In genomic region chr6:148343383-148343782, GRCh38 we compare ENCODE assay signal across 9 cellular contexts. TPM values are rescaled to one million over a fixed set of nuclear protein-coding genes. Genes with fewer than 3 reads are reported as not detected.
DNase-seq lines count a peak whose midpoint lies in the region; ATAC-seq, FAIRE-seq and TF ChIP-seq lines count a peak whose summit lies in the region.
"Had no signal": no experiment of that assay in that cellular context is flagged by ENCODE, and none has a peak within 500 bp of the region (broad histone marks: within the 10 kb centered on the region; RNA-seq: fewer than 3 reads in every experiment).

No MANE protein-coding gene starts in this region.

- H3K4me3 Mint-ChIP-seq in activated T-cell treated with anti-CD3 and anti-CD28 coated beads, Interleukin-2, amount 50 U/mL, for 72 hours, result peak overlapping the region; percentile 15 to 60
- H3K4me3 Mint-ChIP-seq in memory B cell, result peak overlapping the region; percentile 4
- peak overlapping the region; percentile 85 for H3K4me3 Mint-ChIP-seq in type B pancreatic cell

- FAIRE-seq in HTR-8/SVneo (lab: Jason Lieb, UNC), result no peak

- TF ChIP-seq CTCF in cardiac fibroblast (IDR thresholded peaks at IDR 0.05; ENCODE audit: low read depth, low read length) (peak; percentile 20), type B pancreatic cell (conservative IDR thresholded peaks at IDR 0.05) (peak; percentile 63)

- peaks cover 52% of the 10 kb centered on the region for H3K27me3 Mint-ChIP-seq in activated T-cell treated with anti-CD3 and anti-CD28 coated beads, Interleukin-2, amount 50 U/mL, for 72 hours (ENCODE audit: low read depth)
- peaks cover 6% of the 10 kb centered on the region for H3K27me3 Mint-ChIP-seq in memory B cell
- no peaks in the 10 kb centered on the region for H3K27me3 Mint-ChIP-seq in type B pancreatic cell

- H3K9me3 Mint-ChIP-seq in activated T-cell treated with anti-CD3 and anti-CD28 coated beads, Interleukin-2, amount 50 U/mL, for 72 hours, result no peaks in the 10 kb centered on the region
- H3K9me3 Mint-ChIP-seq in memory B cell (no peaks in the 10 kb centered on the region), type B pancreatic cell (no peaks in the 10 kb centered on the region)

- H3K4me3 ChIP-seq in cardiac fibroblast (replicated peaks in 1 of 2; ENCODE audit: low read depth in 2 of 2, low read length in 2 of 2), result peak overlapping the region; percentile 79 to 83

- no peak for DNase-seq in activated T-cell treated with anti-CD3 and anti-CD28 coated beads, Interleukin-2, amount 50 U/mL, for 72 hours
- no peak for DNase-seq in activated T-cell treated with anti-CD3 and anti-CD28 coated beads, Interleukin-2, amount 50 U/mL, for 1 hour
- DNase-seq in cardiac fibroblast (ENCODE audit: low read depth in 2 of 2) (peak; percentile 32 to 48), memory B cell (ENCODE audit: low spot score in 2 of 2) (no peak), type B pancreatic cell (ENCODE audit: extremely low spot score, unreplicated experiment) (no peak), HTR-8/SVneo (ENCODE audit: insufficient read length, low spot score) (no peak)
- DNase-seq: T1000 had no signal

- H3K27ac Mint-ChIP-seq in activated T-cell treated with anti-CD3 and anti-CD28 coated beads, Interleukin-2, amount 50 U/mL, for 72 hours, result no peak overlapping the region
- H3K27ac Mint-ChIP-seq in memory B cell, result no peak overlapping the region
- peak overlapping the region; percentile 76 for H3K27ac Mint-ChIP-seq in type B pancreatic cell

- no peak for ATAC-seq in activated T-cell treated with anti-CD3 and anti-CD28 coated beads, Interleukin-2, amount 50 U/mL, for 72 hours (replicated peaks in 1 of 2)
- ATAC-seq in memory B cell (ENCODE audit: low read depth) (no peak), GM18907 (IDR thresholded peaks at IDR 0.05; ENCODE audit: unreplicated experiment) (no peak), GM21528 (IDR thresholded peaks at IDR 0.05; ENCODE audit: low FRiP score, unreplicated experiment) (no peak)

- H3K4me1 Mint-ChIP-seq in activated T-cell treated with anti-CD3 and anti-CD28 coated beads, Interleukin-2, amount 50 U/mL, for 72 hours (ENCODE audit: low read depth), result peaks cover 7% of the 10 kb centered on the region
- H3K4me1 Mint-ChIP-seq in memory B cell (no peaks in the 10 kb centered on the region), type B pancreatic cell (ENCODE audit: unreplicated experiment) (peaks cover 40% of the 10 kb centered on the region)

- peaks cover 0 to 2% of the 10 kb centered on the region in 2 donors for H3K36me3 Mint-ChIP-seq in activated T-cell treated with anti-CD3 and anti-CD28 coated beads, Interleukin-2, amount 50 U/mL, for 72 hours (ENCODE audit: insufficient read depth in 2 of 2)
- H3K36me3 Mint-ChIP-seq in memory B cell (no peaks in the 10 kb centered on the region), type B pancreatic cell (peaks cover 2% of the 10 kb centered on the region)

RNA-seq across cellular contexts. Expression of gene SASH1, which starts 0.7 kb away (rescaled TPM):
- 1 to 10 TPM in 1 of 2 donors, under 1 TPM in 1; 0.91 to 3.5 TPM for total RNA-seq in activated T-cell treated with anti-CD3 and anti-CD28 coated beads, Interleukin-2, amount 50 U/mL, for 72 hours
- 61.3 and 99.9 TPM in 2 replicates for total RNA-seq in type B pancreatic cell (ENCODE audit: low replicate concordance)

Comparison
In these comparisons a context has a peak if more than half of its experiments do, and no peak if none do; other contexts are left out.
1. DNase-seq: peak in cardiac fibroblast (2 of 2); none in activated T-cell treated with anti-CD3 and anti-CD28 coated beads, Interleukin-2, amount 50 U/mL, for 72 hours (0 of 2), activated T-cell treated with anti-CD3 and anti-CD28 coated beads, Interleukin-2, amount 50 U/mL, for 1 hour (single experiment), memory B cell (0 of 2), type B pancreatic cell (single experiment) and HTR-8/SVneo (single experiment).
2. H3K4me3 Mint-ChIP-seq: peak in every context shown above with its lines; median percentile 85 in type B pancreatic cell; 38 in activated T-cell treated with anti-CD3 and anti-CD28 coated beads, Interleukin-2, amount 50 U/mL, for 72 hours; 4 in memory B cell.
3. RNA of gene SASH1, which starts 0.7 kb away (total RNA-seq): 61.3 to 99.9 TPM in type B pancreatic cell; 0.91 to 3.5 TPM in activated T-cell treated with anti-CD3 and anti-CD28 coated beads, Interleukin-2, amount 50 U/mL, for 72 hours; every median in the first group is over 10 times any median in the second.